16 cellular contexts compared by ENCODE assay signal in genomic region chr18:22163432-22163831, GRCh38. TPM values are rescaled to one million over a fixed set of nuclear protein-coding genes. Genes with fewer than 3 reads are reported as not detected.
"Had no signal": no experiment of that assay in that cellular context is flagged by ENCODE, and none has a peak within 500 bp of the region (broad histone marks: within the 10 kb centered on the region; RNA-seq: fewer than 3 reads in every experiment).

No MANE protein-coding gene starts in this region.

- H3K9me3 Mint-ChIP-seq: natural killer cell; stimulated activated naive CD8-positive, alpha-beta T cell treated with anti-CD3 and anti-CD28 coated beads, Interleukin-15, Interleukin-2, amounts not matched to agents 100 ng/mL and 50 ng/mL, for 24 hours had no signal

- H3K4me3 ChIP-seq: lung, prostate gland, suprapubic skin, upper lobe of left lung had no signal

- H3K36me3 ChIP-seq: prostate gland, suprapubic skin, upper lobe of left lung had no signal

- ATAC-seq: activated CD8-positive, alpha-beta T cell treated with anti-CD3 and anti-CD28 coated beads, Interleukin-2, amount 10 ng/mL, durations not matched to agents 7 days and 5 days; activated naive CD4-positive, alpha-beta T cell treated with anti-CD3 and anti-CD28 coated beads, Interleukin-2, amount 50 U/mL, for 72 hours; natural killer cell; SK-N-SH treated with all-trans-retinoic acid at 6 μM for 48 hours had no signal

- H3K4me3 Mint-ChIP-seq: activated CD8-positive, alpha-beta T cell treated with anti-CD3 and anti-CD28 coated beads, Interleukin-2, amount 10 ng/mL, durations not matched to agents 7 days and 5 days; natural killer cell; stimulated activated naive CD8-positive, alpha-beta T cell treated with anti-CD3 and anti-CD28 coated beads, Interleukin-15, Interleukin-2, amounts not matched to agents 100 ng/mL and 50 ng/mL, for 24 hours had no signal

- H3K27ac ChIP-seq: prostate gland, suprapubic skin had no signal

- H3K27ac Mint-ChIP-seq: activated CD8-positive, alpha-beta T cell treated with anti-CD3 and anti-CD28 coated beads, Interleukin-2, amount 10 ng/mL, durations not matched to agents 7 days and 5 days; activated naive CD4-positive, alpha-beta T cell treated with anti-CD3 and anti-CD28 coated beads, Interleukin-2, amount 50 U/mL, for 72 hours; natural killer cell; stimulated activated naive CD8-positive, alpha-beta T cell treated with anti-CD3 and anti-CD28 coated beads, Interleukin-15, Interleukin-2, amounts not matched to agents 100 ng/mL and 50 ng/mL, for 24 hours had no signal

- H3K9me3 ChIP-seq: prostate gland, suprapubic skin, upper lobe of left lung had no signal

- DNase-seq: activated CD4-positive, alpha-beta T cell treated with anti-CD3 and anti-CD28 coated beads for 1 hour; activated CD4-positive, alpha-beta T cell treated with anti-CD3 and anti-CD28 coated beads, Interleukin-2, amount 50 U/mL, for 1 hour; activated CD8-positive, alpha-beta T cell treated with anti-CD3 and anti-CD28 coated beads, Interleukin-2, amount 10 ng/mL, durations not matched to agents 7 days and 5 days; effector CD4-positive, alpha-beta T cell; erythroblast; foreskin fibroblast; midbrain; natural killer cell had no signal

RNA-seq across cellular contexts. Expression of gene GATA6, which starts 6.0 kb away (rescaled TPM):
- total RNA-seq: activated CD8-positive, alpha-beta T cell treated with anti-CD3 and anti-CD28 coated beads, Interleukin-2, amount 10 ng/mL, durations not matched to agents 7 days and 5 days; activated naive CD4-positive, alpha-beta T cell treated with anti-CD3 and anti-CD28 coated beads, Interleukin-2, amount 50 U/mL, for 72 hours; T-helper 2 cell treated with Interferon-gamma antibody and Interleukin-4, amounts not matched to agents 100 ng/mL and 5 ng/mL, for 36 hours had no signal
